27 cellular contexts compared by ENCODE assay signal in genomic region chr7:12800501-12800900, GRCh38.
DNase-seq lines count a peak whose midpoint lies in the region; ATAC-seq, FAIRE-seq and TF ChIP-seq lines count a peak whose summit lies in the region.
"Had no signal": no experiment of that assay in that cellular context is flagged by ENCODE, and none has a peak within 500 bp of the region (broad histone marks: within the 10 kb centered on the region; RNA-seq: fewer than 3 reads in every experiment).

No MANE protein-coding gene starts in this region.

- CTCF ChIA-PET in PC-3 (lab: Charles Lee), result interaction anchor here (0.5 to 0.7 kb wide), 3 partner anchors 18 to 303 kb away, joined by 3 to 4 read pairs (median 4); no protein-coding TSS in a partner anchor
- CTCF ChIA-PET in activated naive CD4-positive, alpha-beta T cell treated with anti-CD3 and anti-CD28 coated beads for 36 hours (lab: Charles Lee), result interaction anchor here (0.7 kb wide), 1 partner anchor 262 kb away, joined by 3 read pairs; no protein-coding TSS in a partner anchor

- no peaks in the 10 kb centered on the region for H3K9me2 ChIP-seq in PC-3 (replicated peaks; ENCODE audit: low read length)

- no peak overlapping the region for H2AFZ ChIP-seq in PC-3 (ENCODE audit: low read length)

- H3K27ac Mint-ChIP-seq in mesothelial cell of epicardium, result peak overlapping the region; percentile 58
- H3K27ac Mint-ChIP-seq in activated naive CD4-positive, alpha-beta T cell treated with anti-CD3 and anti-CD28 coated beads for 36 hours, result no peak overlapping the region
- H3K27ac Mint-ChIP-seq: activated naive CD8-positive, alpha-beta T cell treated with anti-CD3 and anti-CD28 coated beads, Interleukin-2, amount 10 ng/mL, durations not matched to agents 7 days and 5 days; IgD-negative memory B cell had no signal

- H3K79me2 ChIP-seq in PC-3 (ENCODE audit: low read length), result no peaks in the 10 kb centered on the region

- BruUV-seq in PC-3 (replicated peaks; lab: Mats Ljungman, UMichigan), result no TSS peak

- H3K9me3 ChIP-seq in PC-3 (ENCODE audit: low read length) (no peaks in the 10 kb centered on the region), small intestine (ENCODE audit: control insufficient read depth, low read depth) (no peaks in the 10 kb centered on the region)
- H3K9me3 ChIP-seq: lower lobe of right lung, neutrophil, prostate gland, thoracic aorta, vagina had no signal

- H3K9ac ChIP-seq in PC-3 (ENCODE audit: low read length), result no peak overlapping the region

- no peaks in the 10 kb centered on the region for H4K20me1 ChIP-seq in PC-3 (ENCODE audit: low read length)

- 0 out of 2 replicates have a peak overlapping the region, but pooled peaks have one; percentile 44 for H3K4me3 ChIP-seq in PC-3 (ENCODE audit: low read length)
- H3K4me3 ChIP-seq in cardiac fibroblast (replicated peaks in 1 of 2; ENCODE audit: low read depth in 2 of 2, low read length in 2 of 2), result no peak overlapping the region
- no peak overlapping the region for H3K4me3 ChIP-seq in small intestine (ENCODE audit: low read depth in 1 of 2, low read length in 2 of 2)
- H3K4me3 ChIP-seq: lower lobe of right lung, prostate gland, thoracic aorta, vagina had no signal

- no peak for TF ChIP-seq CTCF in PC-3 (conservative IDR thresholded peaks at IDR 0.05; ENCODE audit: low read depth, low read length)
- no peak for TF ChIP-seq CTCF in cardiac fibroblast (IDR thresholded peaks at IDR 0.05; ENCODE audit: low read depth, low read length)
- TF ChIP-seq CTCF in mesothelial cell of epicardium (IDR thresholded peaks at IDR 0.05; ENCODE audit: unreplicated experiment), result no peak
- TF ChIP-seq CTCF in D721Med (IDR thresholded peaks at IDR 0.05; ENCODE audit: insufficient read depth, missing control alignments), result no peak

- no peak for FAIRE-seq in small intestine (lab: Jason Lieb, UNC)
- no peak for FAIRE-seq in D721Med (lab: Jason Lieb, UNC)

- peak overlapping the region; percentile 14; the same call in 1 of the 2 replicates for H3K27ac ChIP-seq in PC-3 (ENCODE audit: low read length)
- peak overlapping the region; percentile 68 to 81 for H3K27ac ChIP-seq in small intestine (ENCODE audit: low read depth in 1 of 2, low read length in 1 of 2)
- H3K27ac ChIP-seq: lower lobe of right lung, neutrophil, prostate gland, thoracic aorta, vagina had no signal

- POLR2A ChIA-PET in PC-3 (lab: Charles Lee; ENCODE audit: unreplicated experiment), result interaction anchor here (0.5 kb wide), 1 partner anchor 113 kb away, joined by 4 read pairs; the partner anchor contains the start of gene ARL4A

- 81 to 89% (median 83%) methylated on average over 3 of the region's 3 CpGs for WGBS in small intestine, 3 donors

- H3K27me3 Mint-ChIP-seq in mesothelial cell of epicardium (ENCODE audit: low read depth), result no peaks in the 10 kb centered on the region
- peaks cover 5% of the 10 kb centered on the region for H3K27me3 Mint-ChIP-seq in activated naive CD4-positive, alpha-beta T cell treated with anti-CD3 and anti-CD28 coated beads for 36 hours (ENCODE audit: low read depth)
- H3K27me3 Mint-ChIP-seq: IgD-negative memory B cell had no signal

- no peaks in the 10 kb centered on the region for H3K27me3 ChIP-seq in PC-3 (ENCODE audit: low read length)
- no peaks in the 10 kb centered on the region for H3K27me3 ChIP-seq in small intestine (ENCODE audit: control insufficient read depth in 2 of 2, insufficient read depth in 2 of 2, low read length in 2 of 2)
- H3K27me3 ChIP-seq: neutrophil, vagina had no signal

- H3K4me1 ChIP-seq in PC-3 (ENCODE audit: insufficient read depth, low read length), result peaks cover 41% of the 10 kb centered on the region
- peaks cover 0 to 2% of the 10 kb centered on the region in 2 donors for H3K4me1 ChIP-seq in small intestine (ENCODE audit: control insufficient read depth in 2 of 2, insufficient read depth in 1 of 2, low read depth in 1 of 2, low read length in 1 of 2)
- H3K4me1 ChIP-seq: lower lobe of right lung had no signal

- H3F3A ChIP-seq in PC-3 (ENCODE audit: low read length, unreplicated experiment), result no peaks in the 10 kb centered on the region

- H3K4me2 ChIP-seq in PC-3 (ENCODE audit: low read length), result peak overlapping the region; percentile 84

- no peak overlapping the region for H3K4me3 Mint-ChIP-seq in mesothelial cell of epicardium
- no peak overlapping the region for H3K4me3 Mint-ChIP-seq in activated naive CD4-positive, alpha-beta T cell treated with anti-CD3 and anti-CD28 coated beads for 36 hours
- H3K4me3 Mint-ChIP-seq: activated naive CD8-positive, alpha-beta T cell treated with anti-CD3 and anti-CD28 coated beads, Interleukin-2, amount 10 ng/mL, durations not matched to agents 7 days and 5 days; IgD-negative memory B cell had no signal

- intact Hi-C loops in PC-3 (cut with micrococcal nuclease), result loop anchor here (5.0 kb wide), 2 partner anchors 33 to 142 kb away; no protein-coding TSS in a partner anchor
- intact Hi-C loops in activated naive CD4-positive, alpha-beta T cell treated with anti-CD3 and anti-CD28 coated beads for 36 hours (cut with micrococcal nuclease), result no loop called here

- ATAC-seq in PC-3, result no peak
- ATAC-seq: lower lobe of right lung, Right ventricle myocardium inferior, SK-N-SH treated with all-trans-retinoic acid at 6 μM for 48 hours had no signal

- no peaks in the 10 kb centered on the region for H3K9me3 Mint-ChIP-seq in mesothelial cell of epicardium
- no peaks in the 10 kb centered on the region for H3K9me3 Mint-ChIP-seq in activated naive CD4-positive, alpha-beta T cell treated with anti-CD3 and anti-CD28 coated beads for 36 hours
- H3K9me3 Mint-ChIP-seq: activated naive CD8-positive, alpha-beta T cell treated with anti-CD3 and anti-CD28 coated beads, Interleukin-2, amount 10 ng/mL, durations not matched to agents 7 days and 5 days; IgD-negative memory B cell had no signal

- H3K36me3 ChIP-seq in PC-3 (ENCODE audit: low read depth, low read length) (no peaks in the 10 kb centered on the region), small intestine (ENCODE audit: control insufficient read depth in 2 of 2, insufficient read depth in 2 of 2, low read length in 2 of 2) (no peaks in the 10 kb centered on the region)
- H3K36me3 ChIP-seq: lower lobe of right lung, neutrophil, prostate gland, thoracic aorta, vagina had no signal

- H3K4me1 Mint-ChIP-seq in mesothelial cell of epicardium, result peaks cover 40% of the 10 kb centered on the region
- H3K4me1 Mint-ChIP-seq in activated naive CD4-positive, alpha-beta T cell treated with anti-CD3 and anti-CD28 coated beads for 36 hours (ENCODE audit: low read depth), result no peaks in the 10 kb centered on the region
- H3K4me1 Mint-ChIP-seq: IgD-negative memory B cell had no signal

- no peak for DNase-seq in PC-3
- DNase-seq in cardiac fibroblast (ENCODE audit: low read depth in 2 of 2), result peak; percentile 7 to 19
- DNase-seq in mesothelial cell of epicardium (ENCODE audit: low spot score in 2 of 2, unreplicated experiment in 2 of 2), result no peak
- no peak for DNase-seq in small intestine
- no peak for DNase-seq in activated gamma-delta T cell (lab: John Stamatoyannopoulos, UW)
- DNase-seq in activated naive CD4-positive, alpha-beta T cell treated with anti-CD3 and anti-CD28 coated beads for 36 hours, result no peak
- DNase-seq in middle frontal gyrus (ENCODE audit: extremely low spot score, low spot score), result no peak
- DNase-seq in D721Med (ENCODE audit: insufficient read length, low spot score), result no peak
- DNase-seq: activated CD4-positive, alpha-beta T cell treated with anti-CD3 and anti-CD28 coated beads for 4 hours; activated naive CD8-positive, alpha-beta T cell treated with anti-CD3 and anti-CD28 coated beads, Interleukin-2, amount 10 ng/mL, durations not matched to agents 7 days and 5 days; activated T-cell treated with anti-CD3 and anti-CD28 coated beads for 4 hours; C1 segment of cervical spinal cord; glutamatergic neuron; lower lobe of right lung; NCI-H1417; NCI-H2081; NCI-H2227 treated with DMSO at 0.1 percent for 48 hours; NCI-H748 treated with DMSO at 0.1 percent for 48 hours; stimulated activated naive CD4-positive, alpha-beta T cell treated with Interleukin-2 at 50 U/mL for 16 hours; T-helper 2 cell had no signal

- no peaks in the 10 kb centered on the region for H3K36me3 Mint-ChIP-seq in mesothelial cell of epicardium
- no peaks in the 10 kb centered on the region for H3K36me3 Mint-ChIP-seq in activated naive CD4-positive, alpha-beta T cell treated with anti-CD3 and anti-CD28 coated beads for 36 hours (ENCODE audit: low read depth)
- H3K36me3 Mint-ChIP-seq: activated naive CD8-positive, alpha-beta T cell treated with anti-CD3 and anti-CD28 coated beads, Interleukin-2, amount 10 ng/mL, durations not matched to agents 7 days and 5 days; IgD-negative memory B cell had no signal

Comparison
In these comparisons a context has a peak if more than half of its experiments do, and no peak if none do; other contexts are left out.
1. DNase-seq: peak in cardiac fibroblast (2 of 2); none in PC-3 (single experiment), mesothelial cell of epicardium (0 of 2), small intestine (single experiment), activated gamma-delta T cell (single experiment), activated naive CD4-positive, alpha-beta T cell treated with anti-CD3 and anti-CD28 coated beads for 36 hours (single experiment), middle frontal gyrus (single experiment) and D721Med (single experiment).